Comparison of ENCODE assay signal across 22 cellular contexts in genomic region chr22:43153916-43154315, GRCh38. TPM values are rescaled to one million over a fixed set of nuclear protein-coding genes. Genes with fewer than 3 reads are reported as not detected.
DNase-seq lines count a peak whose midpoint lies in the region; ATAC-seq and TF ChIP-seq lines count a peak whose summit lies in the region.
"Had no signal": no experiment of that assay in that cellular context is flagged by ENCODE, and none has a peak within 500 bp of the region (broad histone marks: within the 10 kb centered on the region; RNA-seq: fewer than 3 reads in every experiment).

No MANE protein-coding gene starts in this region.

- peaks cover 30% of the 10 kb centered on the region for H3K4me1 Mint-ChIP-seq in central memory CD8-positive, alpha-beta T cell

- CTCF ChIA-PET in IMR-90 (lab: Yijun Ruan, JAX) (no interaction called here), SK-N-SH (lab: Yijun Ruan, JAX) (no interaction called here)

- TF ChIP-seq EP300 in SK-N-SH (IDR thresholded peaks at IDR 0.05; ENCODE audit: borderline replicate concordance in 1 of 2, low read depth in 1 of 2, low read length in 1 of 2): no peak

- no peak overlapping the region for H3K27ac Mint-ChIP-seq in central memory CD8-positive, alpha-beta T cell (ENCODE audit: low read depth)
- H3K27ac Mint-ChIP-seq: activated CD4-positive, alpha-beta memory T cell treated with anti-CD3 and anti-CD28 coated beads for 36 hours had no signal

- ATAC-seq in IMR-90 (ENCODE audit: low read depth) (no peak), HG03439 (IDR thresholded peaks at IDR 0.05; ENCODE audit: unreplicated experiment) (no peak)
- no peak for ATAC-seq in central memory CD8-positive, alpha-beta T cell (replicated peaks; ENCODE audit: extremely low read depth, poor library complexity, severe bottlenecking)
- ATAC-seq: activated T-cell treated with anti-CD3 and anti-CD28 coated beads, Interleukin-2, amount 50 U/mL, for 4 hours had no signal

- H3K4me1 ChIP-seq in BLaER1 (peaks cover 73% of the 10 kb centered on the region), IMR-90 (ENCODE audit: control insufficient read depth, insufficient read depth, low read length) (peaks cover 11% of the 10 kb centered on the region), osteoblast (ENCODE audit: insufficient read depth, low read length) (peaks cover 9% of the 10 kb centered on the region), SK-N-SH (ENCODE audit: control insufficient read depth in 1 of 2, insufficient read depth in 2 of 2, low read depth in 1 of 2, low read length in 1 of 2) (peaks cover 0 to 2% of the 10 kb centered on the region in 2 experiments; a peak in 1 of 4 replicates)

- DNase-seq in IMR-90: no peak
- DNase-seq in central memory CD8-positive, alpha-beta T cell (ENCODE audit: low spot score in 2 of 2): no peak
- peak; percentile 94 for DNase-seq in osteoblast (ENCODE audit: insufficient read length, low spot score, missing footprints)
- DNase-seq in H4 (ENCODE audit: low spot score): no peak
- no peak for DNase-seq in SK-N-SH
- DNase-seq in GDM1 (lab: John Stamatoyannopoulos, UW): no peak
- DNase-seq: activated CD4-positive, alpha-beta memory T cell treated with anti-CD3 and anti-CD28 coated beads for 36 hours; activated naive CD4-positive, alpha-beta T cell treated with anti-CD3 and anti-CD28 coated beads, Interleukin-2, amount 50 U/mL, for 16 hours; activated T-cell treated with anti-CD3 and anti-CD28 coated beads, Interleukin-2, amount 50 U/mL, for 4 hours; dorsolateral prefrontal cortex; head of caudate nucleus; immature natural killer cell; NCI-H1105 treated with DMSO at 0.1 percent for 48 hours; NCI-H2171; NCI-H774; RPMI8226; stimulated activated CD4-positive, alpha-beta T cell treated with anti-CD3 and anti-CD28 coated beads, Interleukin-15, amount 100 ng/mL, for 24 hours; stimulated activated naive CD4-positive, alpha-beta T cell treated with Interleukin-2 at 50 U/mL for 16 hours; SW 1271 had no signal

- no peak overlapping the region for H4K8ac ChIP-seq in IMR-90 (ENCODE audit: low read depth in 2 of 2, low read length in 2 of 2)

- H2BK5ac ChIP-seq in IMR-90 (ENCODE audit: low read depth, low read length, poor library complexity, severe bottlenecking): no peak overlapping the region

- H3K9me3 ChIP-seq in BLaER1 (no peaks in the 10 kb centered on the region), IMR-90 (ENCODE audit: control insufficient read depth, insufficient read depth, low read length) (no peaks in the 10 kb centered on the region), osteoblast (ENCODE audit: low read depth, low read length) (no peaks in the 10 kb centered on the region), SK-N-SH (no peaks in the 10 kb centered on the region)

- POLR2A ChIA-PET in IMR-90 (lab: Charles Lee; ENCODE audit: unreplicated experiment) (no interaction called here), SK-N-SH (lab: Yijun Ruan, JAX) (no interaction called here)

- peak overlapping the region; percentile 56 for H3K4me3 ChIP-seq in BLaER1
- H3K4me3 ChIP-seq in IMR-90 (ENCODE audit: insufficient read depth, low read depth, low read length): no peak overlapping the region
- H3K4me3 ChIP-seq in osteoblast (ENCODE audit: insufficient read depth, low read length): peak overlapping the region; percentile 53
- no peak overlapping the region for H3K4me3 ChIP-seq in SK-N-SH (ENCODE audit: low read depth in 2 of 2, low read length in 1 of 2)
- H3K4me3 ChIP-seq: dorsolateral prefrontal cortex had no signal

- no peak overlapping the region for H2AK5ac ChIP-seq in IMR-90 (ENCODE audit: low read depth, low read length)

- peak overlapping the region; percentile 67 for H3K27ac ChIP-seq in BLaER1
- H3K27ac ChIP-seq in IMR-90 (ENCODE audit: insufficient read depth, low read length): no peak overlapping the region
- H3K27ac ChIP-seq in osteoblast (ENCODE audit: low read depth, low read length): peak overlapping the region; percentile 70
- no peak overlapping the region for H3K27ac ChIP-seq in SK-N-SH (ENCODE audit: low read depth in 2 of 2, low read length in 1 of 2)
- H3K27ac ChIP-seq: dorsolateral prefrontal cortex had no signal

- TF ChIP-seq RAD21 in IMR-90 (IDR thresholded peaks at IDR 0.05; ENCODE audit: low read length) (no peak), SK-N-SH (IDR thresholded peaks at IDR 0.05; ENCODE audit: low read length) (no peak)

- in situ Hi-C loops in IMR-90 (cut with MboI; ENCODE audit: low sequenced_read_pairs): no loop called here

- intact Hi-C loops in IMR-90 (cut with micrococcal nuclease): no loop called here

- no peak overlapping the region for H4K5ac ChIP-seq in IMR-90 (ENCODE audit: low read depth, low read length)

- H3K9me1 ChIP-seq in IMR-90 (ENCODE audit: insufficient read depth, low read length): peaks cover 13% of the 10 kb centered on the region; the same call in 1 of the 2 replicates

- no peaks in the 10 kb centered on the region for H3K27me3 Mint-ChIP-seq in central memory CD8-positive, alpha-beta T cell
- H3K27me3 Mint-ChIP-seq: activated CD4-positive, alpha-beta memory T cell treated with anti-CD3 and anti-CD28 coated beads for 36 hours had no signal

- dilution Hi-C loops in IMR-90 (cut with HindIII; ENCODE audit: low sequenced_read_pairs, unreplicated experiment): no loop called here

- no peak overlapping the region for H2BK20ac ChIP-seq in IMR-90 (ENCODE audit: low read depth, low read length)

- TSS peak; percentile 26 for BruUV-seq in IMR-90 (replicated peaks; lab: Mats Ljungman, UMichigan)

- H3K9me2 ChIP-seq in SK-N-SH: no peaks in the 10 kb centered on the region

- H2AFZ ChIP-seq in IMR-90 (replicated peaks; ENCODE audit: low read length, poor library complexity): no peak overlapping the region
- H2AFZ ChIP-seq in osteoblast (ENCODE audit: low read length): no peak overlapping the region
- H2AFZ ChIP-seq in SK-N-SH (ENCODE audit: low read depth): no peak overlapping the region

- H3K4ac ChIP-seq in IMR-90 (ENCODE audit: low read depth, low read length): no peak overlapping the region

- no peaks in the 10 kb centered on the region for H3K27me3 ChIP-seq in BLaER1
- H3K27me3 ChIP-seq in IMR-90 (ENCODE audit: control insufficient read depth, insufficient read depth, low read length): no peaks in the 10 kb centered on the region
- no peaks in the 10 kb centered on the region for H3K27me3 ChIP-seq in osteoblast (ENCODE audit: insufficient read depth, low read length)
- no peaks in the 10 kb centered on the region for H3K27me3 ChIP-seq in SK-N-SH (ENCODE audit: insufficient read depth)

- peaks cover 73% of the 10 kb centered on the region for H3K79me2 ChIP-seq in osteoblast (ENCODE audit: insufficient read depth, low read length)
- peaks cover 42% of the 10 kb centered on the region for H3K79me2 ChIP-seq in SK-N-SH (ENCODE audit: insufficient read depth)

- H4K20me1 ChIP-seq in BLaER1 (peaks cover 45% of the 10 kb centered on the region), IMR-90 (ENCODE audit: insufficient read depth, low read length) (peaks cover 43% of the 10 kb centered on the region), osteoblast (ENCODE audit: insufficient read depth, low read length) (peaks cover 40% of the 10 kb centered on the region), SK-N-SH (ENCODE audit: insufficient read depth) (peaks cover 4% of the 10 kb centered on the region; the same call in 1 of the 2 replicates)

- no peak overlapping the region for H4K91ac ChIP-seq in IMR-90 (ENCODE audit: insufficient read depth, low read depth, low read length)

- H2BK120ac ChIP-seq in IMR-90 (ENCODE audit: low read depth, low read length): no peak overlapping the region

- H3K4me3 Mint-ChIP-seq in central memory CD8-positive, alpha-beta T cell: peak overlapping the region; percentile 84
- H3K4me3 Mint-ChIP-seq: neural crest cell had no signal

- no peak overlapping the region for H2AK9ac ChIP-seq in IMR-90 (replicated peaks; ENCODE audit: low read depth, low read length, poor library complexity)

- peaks cover 5% of the 10 kb centered on the region for H3K36me3 Mint-ChIP-seq in central memory CD8-positive, alpha-beta T cell (ENCODE audit: insufficient read depth)
- H3K36me3 Mint-ChIP-seq: activated CD4-positive, alpha-beta memory T cell treated with anti-CD3 and anti-CD28 coated beads for 36 hours; immature natural killer cell had no signal

- TF ChIP-seq CTCF in IMR-90 (conservative IDR thresholded peaks at IDR 0.05; ENCODE audit: low read depth, low read length) (no peak), osteoblast (IDR thresholded peaks at IDR 0.05; ENCODE audit: extremely low read depth, low read depth, low read length) (no peak), SK-N-SH (IDR thresholded peaks at IDR 0.05) (no peak)

- no peak overlapping the region for H2BK15ac ChIP-seq in IMR-90 (ENCODE audit: low read depth, low read length)

- no peaks in the 10 kb centered on the region for H3F3A ChIP-seq in SK-N-SH (replicated peaks; ENCODE audit: insufficient read depth)

- no peak for TF ChIP-seq POLR2A in IMR-90 (IDR thresholded peaks at IDR 0.05; ENCODE audit: low read depth, low read length)

- H3K4me2 ChIP-seq in BLaER1 (peak overlapping the region; percentile 82), IMR-90 (ENCODE audit: low read depth, low read length) (no peak overlapping the region), osteoblast (ENCODE audit: insufficient read depth, low read length) (peak overlapping the region; percentile 82), SK-N-SH (no peak overlapping the region)

- peaks cover 14 to 70% of the 10 kb centered on the region in 2 experiments for H3K79me1 ChIP-seq in IMR-90 (ENCODE audit: low read depth in 1 of 2, low read length in 2 of 2)

- no peak overlapping the region for H3K56ac ChIP-seq in IMR-90 (ENCODE audit: extremely low read depth, insufficient read depth, low read length)

- no peak overlapping the region for H3K18ac ChIP-seq in IMR-90 (ENCODE audit: low read depth, low read length)

- WGBS in IMR-90 (ENCODE audit: extremely low coverage in 2 of 2, insufficient read length in 1 of 2), 2 experiments: 89% methylated on average over 2 of the region's 9 CpGs; no CpG with 5 or more reads in 1 of the 2 experiments
- WGBS in SK-N-SH (ENCODE audit: low lambda C conversion rate): 80% methylated on average over 8 of the region's 9 CpGs

- no peak overlapping the region for H3K23ac ChIP-seq in IMR-90 (ENCODE audit: low read depth, low read length)

- H3K9ac ChIP-seq in BLaER1 (peak overlapping the region; percentile 64), IMR-90 (ENCODE audit: low read depth, low read length) (no peak overlapping the region), SK-N-SH (no peak overlapping the region)

- no peaks in the 10 kb centered on the region for H3K9me3 Mint-ChIP-seq in central memory CD8-positive, alpha-beta T cell
- H3K9me3 Mint-ChIP-seq: activated CD4-positive, alpha-beta memory T cell treated with anti-CD3 and anti-CD28 coated beads for 36 hours; activated T-cell treated with anti-CD3 and anti-CD28 coated beads, Interleukin-2, amount 50 U/mL, for 4 hours; immature natural killer cell; neural crest cell had no signal

- H3K14ac ChIP-seq in IMR-90 (replicated peaks; ENCODE audit: low read depth, low read length): no peak overlapping the region

- H3K36me3 ChIP-seq in BLaER1 (peaks cover 21% of the 10 kb centered on the region), IMR-90 (ENCODE audit: control insufficient read depth, insufficient read depth, low read length) (peaks cover 2% of the 10 kb centered on the region; the same call in 1 of the 2 replicates), osteoblast (ENCODE audit: insufficient read depth, low read length) (peaks cover 2% of the 10 kb centered on the region), SK-N-SH (replicated peaks in 1 of 2; ENCODE audit: control insufficient read depth in 1 of 2, insufficient read depth in 2 of 2, low read length in 1 of 2) (no peaks in the 10 kb centered on the region)

RNA-seq across cellular contexts. Expression of gene TSPO, which starts 2.6 kb away (rescaled TPM):
- 94.7 and 115 TPM in 2 replicates for total RNA-seq in IMR-90 (2012; rRNA removed)
- polyA plus RNA-seq in IMR-90 (2012; rRNA removed): 297 and 401 TPM in 2 replicates
- 415 and 627 TPM in 2 replicates for polyA plus RNA-seq in IMR-90 (2012; cell fraction: cytosol; rRNA removed)
- 93.4 and 268 TPM in 2 replicates for polyA plus RNA-seq in IMR-90 (2012; cell fraction: nucleus; rRNA removed; ENCODE audit: low replicate concordance)
- total RNA-seq in osteoblast: 274 and 297 TPM in 2 replicates
- total RNA-seq in H4 (2014; rRNA removed; shearing (Covaris generic)): 187 and 269 TPM in 2 replicates
- 156 and 158 TPM in 2 replicates for polyA plus RNA-seq in SK-N-SH (2012; rRNA removed)
- polyA plus RNA-seq in SK-N-SH (2012; cell fraction: cytosol; rRNA removed): 69.0 and 103 TPM in 2 replicates
- 73.0 and 98.4 TPM in 2 replicates for polyA plus RNA-seq in SK-N-SH (2012; cell fraction: nucleus; rRNA removed)

RNA-seq across cellular contexts. Expression of gene MCAT, which starts 10.7 kb away (rescaled TPM):
- total RNA-seq in IMR-90 (2012; rRNA removed): 7.3 and 8.3 TPM in 2 replicates
- polyA plus RNA-seq in IMR-90 (2012; rRNA removed): 19.7 and 21.2 TPM in 2 replicates
- polyA plus RNA-seq in IMR-90 (2012; cell fraction: cytosol; rRNA removed): 25.4 and 27.1 TPM in 2 replicates
- 11.1 and 16.6 TPM in 2 replicates for polyA plus RNA-seq in IMR-90 (2012; cell fraction: nucleus; rRNA removed; ENCODE audit: low replicate concordance)
- total RNA-seq in osteoblast: 12.7 and 21.4 TPM in 2 replicates
- total RNA-seq in H4 (2014; rRNA removed; shearing (Covaris generic)): 14.6 and 16.5 TPM in 2 replicates
- polyA plus RNA-seq in SK-N-SH (2012; rRNA removed): 12.0 and 13.1 TPM in 2 replicates
- polyA plus RNA-seq in SK-N-SH (2012; cell fraction: cytosol; rRNA removed): 7.7 and 10.5 TPM in 2 replicates
- 8.9 and 13.2 TPM in 2 replicates for polyA plus RNA-seq in SK-N-SH (2012; cell fraction: nucleus; rRNA removed)

RNA-seq across cellular contexts. Expression of gene TTLL12, which starts 33.0 kb away (rescaled TPM):
- total RNA-seq in IMR-90 (2012; rRNA removed) (26.7 and 30.1 TPM in 2 replicates), osteoblast (29.0 and 29.2 TPM in 2 replicates)
- polyA plus RNA-seq in IMR-90 (2012; rRNA removed) (20.9 and 21.8 TPM in 2 replicates), SK-N-SH (2012; rRNA removed) (9.3 and 11.5 TPM in 2 replicates)
- 13.3 and 15.5 TPM in 2 replicates for polyA plus RNA-seq in IMR-90 (2012; cell fraction: cytosol; rRNA removed)
- 7.9 and 17.5 TPM in 2 replicates for polyA plus RNA-seq in IMR-90 (2012; cell fraction: nucleus; rRNA removed; ENCODE audit: low replicate concordance)
- 35.2 and 48.3 TPM in 2 replicates for total RNA-seq in H4 (2014; rRNA removed; shearing (Covaris generic))
- polyA plus RNA-seq in SK-N-SH (2012; cell fraction: cytosol; rRNA removed): 5.2 and 8.1 TPM in 2 replicates
- 10.9 and 13.7 TPM in 2 replicates for polyA plus RNA-seq in SK-N-SH (2012; cell fraction: nucleus; rRNA removed)

RNA-seq across cellular contexts. Expression of gene BIK, which starts 43.4 kb away (rescaled TPM):
- total RNA-seq in IMR-90 (2012; rRNA removed) (0.18 and 0.28 TPM in 2 replicates), osteoblast (not detected in 2 replicates)
- polyA plus RNA-seq in IMR-90 (2012; rRNA removed) (0.19 TPM in 1 of 2 replicates, not detected in the other), SK-N-SH (2012; rRNA removed) (0.24 and 0.66 TPM in 2 replicates)
- polyA plus RNA-seq in IMR-90 (2012; cell fraction: cytosol; rRNA removed): 0.21 and 0.22 TPM in 2 replicates
- polyA plus RNA-seq in IMR-90 (2012; cell fraction: nucleus; rRNA removed; ENCODE audit: low replicate concordance): 0.14 TPM in 1 of 2 replicates, not detected in the other
- total RNA-seq in H4 (2014; rRNA removed; shearing (Covaris generic)): 0.45 TPM in 1 of 2 replicates, not detected in the other
- polyA plus RNA-seq in SK-N-SH (2012; cell fraction: cytosol; rRNA removed): 0.18 and 0.22 TPM in 2 replicates
- polyA plus RNA-seq in SK-N-SH (2012; cell fraction: nucleus; rRNA removed): 0.37 and 0.48 TPM in 2 replicates

Comparison
In these comparisons a context has a peak if more than half of its experiments do, and no peak if none do; other contexts are left out.
1. H3K27ac ChIP-seq: peak in BLaER1 (single experiment) and osteoblast (single experiment); none in IMR-90 (single experiment) and SK-N-SH (0 of 2).
2. H3K4me2 ChIP-seq: peak in BLaER1 (single experiment) and osteoblast (single experiment); none in IMR-90 (single experiment) and SK-N-SH (single experiment).
3. H3K4me3 ChIP-seq: peak in BLaER1 (single experiment) and osteoblast (single experiment); none in IMR-90 (single experiment) and SK-N-SH (0 of 2).